23 cellular contexts compared by ENCODE assay signal in the genomic region with DNA sequence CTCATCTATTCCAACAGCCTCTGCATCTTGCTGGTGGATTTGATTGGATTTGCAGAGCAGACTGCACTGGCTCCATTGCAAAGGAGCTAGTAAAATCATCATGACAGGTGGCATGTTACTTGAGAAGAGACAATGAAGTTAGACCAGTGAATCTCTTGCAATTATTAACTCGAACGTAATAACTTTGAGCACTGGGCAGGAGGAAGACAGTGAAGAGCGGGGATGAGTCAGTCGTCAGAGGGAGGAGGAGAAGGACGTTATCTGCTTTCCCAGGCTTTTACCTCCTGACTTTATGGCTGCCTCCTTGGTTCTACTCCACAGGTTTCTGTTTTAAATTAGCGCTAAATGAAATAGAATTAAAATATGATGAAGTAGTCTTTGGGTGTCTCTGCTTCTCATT.
"Had no signal": no experiment of that assay in that cellular context is flagged by ENCODE, and none has a peak within 500 bp of the region (broad histone marks: within the 10 kb centered on the region; RNA-seq: fewer than 3 reads in every experiment).

No MANE protein-coding gene starts in this region.

- H3K4me3 ChIP-seq: coronary artery, gastroesophageal sphincter, heart right ventricle, lung, pancreas, thoracic aorta, upper lobe of right lung had no signal

- H3K36me3 ChIP-seq: brain microvascular endothelial cell, gastroesophageal sphincter, heart right ventricle, neutrophil, pancreas, thoracic aorta, upper lobe of right lung had no signal

- H3K9me3 ChIP-seq: gastroesophageal sphincter, neutrophil, pancreas, thoracic aorta, upper lobe of right lung had no signal

- H3K27me3 Mint-ChIP-seq: activated CD4-positive, alpha-beta T cell treated with anti-CD3 and anti-CD28 coated beads, Interleukin-2, amount 10 ng/mL, durations not matched to agents 7 days and 5 days; activated naive CD4-positive, alpha-beta T cell treated with anti-CD3 and anti-CD28 coated beads, Interleukin-2, amount 10 ng/mL, durations not matched to agents 7 days and 5 days; activated naive CD8-positive, alpha-beta T cell treated with anti-CD3 and anti-CD28 coated beads, Interleukin-2, amount 50 U/mL, for 24 hours had no signal

- H3K27me3 ChIP-seq: brain microvascular endothelial cell, gastroesophageal sphincter, neutrophil, pancreas, upper lobe of right lung had no signal

- H3K27ac ChIP-seq: brain microvascular endothelial cell, coronary artery, gastroesophageal sphincter, heart right ventricle, neutrophil, pancreas, thoracic aorta, upper lobe of right lung had no signal

- H3K4me3 Mint-ChIP-seq: activated CD4-positive, alpha-beta T cell treated with anti-CD3 and anti-CD28 coated beads, Interleukin-2, amount 10 ng/mL, durations not matched to agents 7 days and 5 days; activated CD8-positive, alpha-beta T cell treated with anti-CD3 and anti-CD28 coated beads, Interleukin-2, amount 10 ng/mL, durations not matched to agents 7 days and 5 days; activated naive CD4-positive, alpha-beta T cell treated with anti-CD3 and anti-CD28 coated beads, Interleukin-2, amount 10 ng/mL, durations not matched to agents 7 days and 5 days; activated naive CD8-positive, alpha-beta T cell treated with anti-CD3 and anti-CD28 coated beads, Interleukin-2, amount 50 U/mL, for 24 hours; activated T-cell treated with anti-CD3 and anti-CD28 coated beads, Interleukin-2, amount 50 U/mL, for 4 hours; central memory CD8-positive, alpha-beta T cell; immature natural killer cell; natural killer cell treated with Interleukin-12 subunit alpha and Interleukin-12 subunit beta and Interleukin-15 and Interleukin-18, amount 100 ng/mL, for 72 hours; stimulated activated memory B cell treated with anti-CD40 and anti-IgM and Interleukin-4, amounts not matched to agents 10 μg/mL and 1 μg/mL and 100 μg/mL, for 72 hours had no signal

- H3K9me3 Mint-ChIP-seq: activated CD4-positive, alpha-beta T cell treated with anti-CD3 and anti-CD28 coated beads, Interleukin-2, amount 10 ng/mL, durations not matched to agents 7 days and 5 days; activated naive CD4-positive, alpha-beta T cell treated with anti-CD3 and anti-CD28 coated beads, Interleukin-2, amount 10 ng/mL, durations not matched to agents 7 days and 5 days; activated naive CD8-positive, alpha-beta T cell treated with anti-CD3 and anti-CD28 coated beads, Interleukin-2, amount 50 U/mL, for 24 hours; activated T-cell treated with anti-CD3 and anti-CD28 coated beads, Interleukin-2, amount 50 U/mL, for 4 hours; central memory CD8-positive, alpha-beta T cell; stimulated activated memory B cell treated with anti-CD40 and anti-IgM and Interleukin-4, amounts not matched to agents 10 μg/mL and 1 μg/mL and 100 μg/mL, for 72 hours had no signal

- H3K36me3 Mint-ChIP-seq: activated naive CD4-positive, alpha-beta T cell treated with anti-CD3 and anti-CD28 coated beads, Interleukin-2, amount 10 ng/mL, durations not matched to agents 7 days and 5 days; immature natural killer cell; stimulated activated memory B cell treated with anti-CD40 and anti-IgM and Interleukin-4, amounts not matched to agents 10 μg/mL and 1 μg/mL and 100 μg/mL, for 72 hours had no signal

- H3K4me1 ChIP-seq: gastroesophageal sphincter, heart right ventricle, pancreas, upper lobe of right lung had no signal

- H3K4me1 Mint-ChIP-seq: activated CD4-positive, alpha-beta T cell treated with anti-CD3 and anti-CD28 coated beads, Interleukin-2, amount 10 ng/mL, durations not matched to agents 7 days and 5 days; activated naive CD4-positive, alpha-beta T cell treated with anti-CD3 and anti-CD28 coated beads, Interleukin-2, amount 10 ng/mL, durations not matched to agents 7 days and 5 days; activated naive CD8-positive, alpha-beta T cell treated with anti-CD3 and anti-CD28 coated beads, Interleukin-2, amount 50 U/mL, for 24 hours; central memory CD8-positive, alpha-beta T cell; immature natural killer cell; stimulated activated memory B cell treated with anti-CD40 and anti-IgM and Interleukin-4, amounts not matched to agents 10 μg/mL and 1 μg/mL and 100 μg/mL, for 72 hours had no signal

- H3K27ac Mint-ChIP-seq: activated CD4-positive, alpha-beta T cell treated with anti-CD3 and anti-CD28 coated beads, Interleukin-2, amount 10 ng/mL, durations not matched to agents 7 days and 5 days; activated CD8-positive, alpha-beta T cell treated with anti-CD3 and anti-CD28 coated beads, Interleukin-2, amount 10 ng/mL, durations not matched to agents 7 days and 5 days; activated naive CD4-positive, alpha-beta T cell treated with anti-CD3 and anti-CD28 coated beads, Interleukin-2, amount 10 ng/mL, durations not matched to agents 7 days and 5 days; activated naive CD8-positive, alpha-beta T cell treated with anti-CD3 and anti-CD28 coated beads, Interleukin-2, amount 50 U/mL, for 24 hours; immature natural killer cell; natural killer cell treated with Interleukin-12 subunit alpha and Interleukin-12 subunit beta and Interleukin-15 and Interleukin-18, amount 100 ng/mL, for 72 hours; stimulated activated memory B cell treated with anti-CD40 and anti-IgM and Interleukin-4, amounts not matched to agents 10 μg/mL and 1 μg/mL and 100 μg/mL, for 72 hours had no signal

- FAIRE-seq: pancreas had no signal

- DNase-seq: activated CD4-positive, alpha-beta T cell treated with anti-CD3 and anti-CD28 coated beads, Interleukin-2, amount 10 ng/mL, durations not matched to agents 7 days and 5 days; activated CD8-positive, alpha-beta memory T cell treated with anti-CD3 and anti-CD28 coated beads, Interleukin-2, amount 50 U/mL, for 4 hours; activated CD8-positive, alpha-beta T cell treated with anti-CD3 and anti-CD28 coated beads, Interleukin-2, amount 10 ng/mL, durations not matched to agents 7 days and 5 days; activated naive CD4-positive, alpha-beta T cell treated with anti-CD3 and anti-CD28 coated beads, Interleukin-2, amount 10 ng/mL, durations not matched to agents 7 days and 5 days; activated naive CD8-positive, alpha-beta T cell treated with anti-CD3 and anti-CD28 coated beads, Interleukin-2, amount 50 U/mL, for 24 hours; activated T-cell treated with anti-CD3 and anti-CD28 coated beads, Interleukin-2, amount 50 U/mL, for 4 hours; aorta; brain microvascular endothelial cell; heart right ventricle; immature natural killer cell; pancreas; stimulated activated CD4-positive, alpha-beta T cell treated with anti-CD3 and anti-CD28 coated beads, Interleukin-4, amount 100 ng/mL, for 4 hours; upper lobe of right lung had no signal

- ATAC-seq: activated CD8-positive, alpha-beta T cell treated with anti-CD3 and anti-CD28 coated beads, Interleukin-2, amount 10 ng/mL, durations not matched to agents 7 days and 5 days; activated naive CD8-positive, alpha-beta T cell treated with anti-CD3 and anti-CD28 coated beads, Interleukin-2, amount 50 U/mL, for 24 hours; activated T-cell treated with anti-CD3 and anti-CD28 coated beads, Interleukin-2, amount 50 U/mL, for 4 hours; gastroesophageal sphincter; heart right ventricle; left lobe of liver; natural killer cell treated with Interleukin-12 subunit alpha and Interleukin-12 subunit beta and Interleukin-15 and Interleukin-18, amount 100 ng/mL, for 72 hours; pancreas; sciatic nerve; stimulated activated memory B cell treated with anti-CD40 and anti-IgM and Interleukin-4, amounts not matched to agents 10 μg/mL and 1 μg/mL and 100 μg/mL, for 72 hours; upper lobe of right lung had no signal
